Comparison of ENCODE assay signal across 16 cellular contexts in genomic region chr2:220779918-220780317, GRCh38.
A peak's percentile ranks its signal among the peaks of the same experiment; 100 is the strongest.
DNase-seq lines count a peak whose midpoint lies in the region; ATAC-seq and TF ChIP-seq lines count a peak whose summit lies in the region.
"Had no signal": no experiment of that assay in that cellular context is flagged by ENCODE, and none has a peak within 500 bp of the region (broad histone marks: within the 10 kb centered on the region; RNA-seq: fewer than 3 reads in every experiment).

No MANE protein-coding gene starts in this region.

- H3K27me3 ChIP-seq in BJ (ENCODE audit: control insufficient read depth, insufficient read depth, low read length), result no peaks in the 10 kb centered on the region
- no peaks in the 10 kb centered on the region for H3K27me3 ChIP-seq in naive thymus-derived CD4-positive, alpha-beta T cell (ENCODE audit: control insufficient read depth in 2 of 2, insufficient read depth in 2 of 2, low read length in 2 of 2)
- H3K27me3 ChIP-seq: body of pancreas had no signal

- no peak overlapping the region for H3K4me3 Mint-ChIP-seq in naive thymus-derived CD4-positive, alpha-beta T cell
- H3K4me3 Mint-ChIP-seq: activated B cell treated with CpG ODN at 0.5 μM for 24 hours; CD8-positive, alpha-beta T cell; nephron progenitor cell had no signal

- no peak overlapping the region for H3K27ac ChIP-seq in naive thymus-derived CD4-positive, alpha-beta T cell (ENCODE audit: low read depth, low read length)
- H3K27ac ChIP-seq: body of pancreas had no signal

- intact Hi-C loops in naive thymus-derived CD4-positive, alpha-beta T cell (cut with micrococcal nuclease), result no loop called here

- H3K36me3 Mint-ChIP-seq in naive thymus-derived CD4-positive, alpha-beta T cell, result no peaks in the 10 kb centered on the region
- H3K36me3 Mint-ChIP-seq: CD8-positive, alpha-beta T cell had no signal

- no peak overlapping the region for H3K27ac Mint-ChIP-seq in naive thymus-derived CD4-positive, alpha-beta T cell
- H3K27ac Mint-ChIP-seq: activated B cell treated with CpG ODN at 0.5 μM for 24 hours; CD8-positive, alpha-beta T cell; nephron progenitor cell had no signal

- H3K9me3 Mint-ChIP-seq in naive thymus-derived CD4-positive, alpha-beta T cell, result peaks cover 0 to 6% (median 0%) of the 10 kb centered on the region in 11 donors

- no peaks in the 10 kb centered on the region for H3K4me1 ChIP-seq in naive thymus-derived CD4-positive, alpha-beta T cell (ENCODE audit: control insufficient read depth in 2 of 2, insufficient read depth in 2 of 2, low read length in 2 of 2)
- H3K4me1 ChIP-seq: body of pancreas had no signal

- no peaks in the 10 kb centered on the region for H3K4me1 Mint-ChIP-seq in naive thymus-derived CD4-positive, alpha-beta T cell
- H3K4me1 Mint-ChIP-seq: activated B cell treated with CpG ODN at 0.5 μM for 24 hours had no signal

- DNase-seq in BJ (ENCODE audit: low read depth) (peak; percentile 77), SK-MEL-5 (ENCODE audit: low read depth, low spot score) (peak; percentile 1), fibroblast of the aortic adventitia (ENCODE audit: low read depth) (peak; percentile 67), pons (ENCODE audit: low spot score) (peak; percentile 87), DMS153 treated with DMSO at 0.1 percent for 48 hours (lab: John Stamatoyannopoulos, UW; ENCODE audit: unreplicated experiment) (no peak)
- no peak for DNase-seq in naive thymus-derived CD4-positive, alpha-beta T cell
- DNase-seq: activated B cell treated with CpG ODN at 0.5 μM for 24 hours; body of pancreas; CD8-positive, alpha-beta T cell; GOT3; NCI-H1436 treated with DMSO at 0.1 percent for 48 hours; NCI-H774; nephron progenitor cell; stimulated activated CD4-positive, alpha-beta T cell treated with anti-CD3 and anti-CD28 coated beads, Interleukin-15, amount 100 ng/mL, for 24 hours had no signal

- TF ChIP-seq CTCF in BJ (IDR thresholded peaks at IDR 0.05; ENCODE audit: insufficient read depth, low read depth, low read length) (no peak), fibroblast of the aortic adventitia (IDR thresholded peaks at IDR 0.05; ENCODE audit: insufficient read depth, low read length) (no peak)

- ATAC-seq in GM18907 (IDR thresholded peaks at IDR 0.05; ENCODE audit: unreplicated experiment) (no peak), GM21529 (IDR thresholded peaks at IDR 0.05; ENCODE audit: unreplicated experiment) (no peak)
- ATAC-seq in naive thymus-derived CD4-positive, alpha-beta T cell, result no peak
- ATAC-seq: body of pancreas; CD8-positive, alpha-beta T cell had no signal

- H3K4me3 ChIP-seq in BJ (ENCODE audit: low read depth, low read length) (no peak overlapping the region), fibroblast of the aortic adventitia (ENCODE audit: low read depth, low read length) (no peak overlapping the region)
- H3K4me3 ChIP-seq in naive thymus-derived CD4-positive, alpha-beta T cell (ENCODE audit: low read length), result no peak overlapping the region
- H3K4me3 ChIP-seq: body of pancreas had no signal

- no peaks in the 10 kb centered on the region for H3K36me3 ChIP-seq in BJ (ENCODE audit: control insufficient read depth, insufficient read depth, low read length)
- H3K36me3 ChIP-seq in naive thymus-derived CD4-positive, alpha-beta T cell (ENCODE audit: control insufficient read depth in 2 of 3, insufficient read depth in 3 of 3, low read length in 3 of 3), result no peaks in the 10 kb centered on the region

- H3K9me3 ChIP-seq in naive thymus-derived CD4-positive, alpha-beta T cell (ENCODE audit: control insufficient read depth in 2 of 3, low read length in 3 of 3), result no peaks in the 10 kb centered on the region
- H3K9me3 ChIP-seq: body of pancreas had no signal

- peaks cover 0 to 17% (median 6%) of the 10 kb centered on the region in 5 donors for H3K27me3 Mint-ChIP-seq in naive thymus-derived CD4-positive, alpha-beta T cell
- H3K27me3 Mint-ChIP-seq: activated B cell treated with CpG ODN at 0.5 μM for 24 hours had no signal

- CTCF ChIA-PET in BJ (lab: Yijun Ruan, JAX), result no interaction called here
- CTCF ChIA-PET in naive thymus-derived CD4-positive, alpha-beta T cell (lab: Charles Lee), result no interaction called here

- in situ Hi-C loops in SK-MEL-5 (cut with HindIII; ENCODE audit: low pct_unique_long_range_greater_than_20kb, low sequenced_read_pairs), result no loop called here

- POLR2A ChIA-PET in BJ (lab: Charles Lee), result no interaction called here
- POLR2A ChIA-PET in naive thymus-derived CD4-positive, alpha-beta T cell (lab: Charles Lee), result no interaction called here

Comparison
In these comparisons a context has a peak if more than half of its experiments do, and no peak if none do; other contexts are left out.
1. DNase-seq: peak in BJ (single experiment), SK-MEL-5 (single experiment), fibroblast of the aortic adventitia (single experiment) and pons (single experiment); none in DMS153 treated with DMSO at 0.1 percent for 48 hours (single experiment) and naive thymus-derived CD4-positive, alpha-beta T cell (0 of 9).